In the genomic region with DNA sequence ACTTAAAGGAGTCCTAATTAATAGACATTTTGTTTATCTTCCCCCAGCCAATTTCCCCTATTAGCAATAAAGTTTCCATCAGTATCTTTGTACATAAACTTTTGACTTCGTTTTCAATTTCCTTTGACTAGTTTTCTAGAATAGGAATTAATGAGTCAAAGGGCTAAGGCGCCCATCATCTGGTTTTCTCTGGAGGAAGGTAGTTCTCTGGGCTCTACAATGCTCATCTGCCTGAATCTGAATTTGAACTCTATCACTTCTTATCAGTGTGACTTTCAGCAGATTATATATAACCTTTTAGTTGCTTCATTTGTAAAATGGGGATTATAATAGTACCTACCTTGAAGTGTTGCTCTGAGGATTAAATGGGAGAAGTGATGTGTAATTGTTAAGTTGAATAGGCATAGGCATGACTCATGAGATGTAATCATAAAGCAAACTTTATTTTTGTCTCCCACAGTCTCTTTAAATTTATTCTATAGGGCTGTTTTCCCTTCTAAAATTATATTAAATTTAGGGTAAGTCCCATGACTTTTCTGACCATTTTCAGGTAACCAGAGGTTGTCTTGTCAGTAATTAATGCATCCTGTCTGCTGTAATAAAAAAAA, we compare ENCODE assay signal across 29 cellular contexts. TPM values are rescaled to one million over a fixed set of nuclear protein-coding genes. Genes with fewer than 3 reads are reported as not detected.
"Had no signal": no experiment of that assay in that cellular context is flagged by ENCODE, and none has a peak within 500 bp of the region (broad histone marks: within the 10 kb centered on the region; RNA-seq: fewer than 3 reads in every experiment).

No MANE protein-coding gene starts in this region.

- H3K4me1 ChIP-seq: breast epithelium, right lobe of liver had no signal

- ATAC-seq: activated CD8-positive, alpha-beta memory T cell treated with anti-CD3 and anti-CD28 coated beads, Interleukin-2, amount 10 ng/mL, durations not matched to agents 7 days and 5 days; activated CD8-positive, alpha-beta T cell treated with anti-CD3 and anti-CD28 coated beads, Interleukin-2, amount 10 ng/mL, durations not matched to agents 7 days and 5 days; left cardiac atrium; left ventricle myocardium superior; right lobe of liver had no signal

- H3K4me3 ChIP-seq: breast epithelium, ovary, right lobe of liver, stomach, tibial artery had no signal

- H3K27ac ChIP-seq: breast epithelium, neutrophil, ovary, right lobe of liver, stomach, tibial artery, WERI-Rb-1 had no signal

- H3K4me1 Mint-ChIP-seq: activated CD8-positive, alpha-beta memory T cell treated with anti-CD3 and anti-CD28 coated beads, Interleukin-2, amount 10 ng/mL, durations not matched to agents 7 days and 5 days had no signal

- H3K9me3 ChIP-seq: breast epithelium, neutrophil, ovary, right lobe of liver, stomach, tibial artery had no signal

- H3K27ac Mint-ChIP-seq: activated CD8-positive, alpha-beta memory T cell treated with anti-CD3 and anti-CD28 coated beads, Interleukin-2, amount 10 ng/mL, durations not matched to agents 7 days and 5 days; activated CD8-positive, alpha-beta T cell treated with anti-CD3 and anti-CD28 coated beads, Interleukin-2, amount 10 ng/mL, durations not matched to agents 7 days and 5 days; nephron progenitor cell; progenitor cell of endocrine pancreas; T-helper 1 cell treated with Interleukin-12 subunit alpha and Interleukin-12 subunit beta and Interleukin-4 antibody, amounts not matched to agents 30 μg/mL and 1 μg/mL, for 36 hours had no signal

- DNase-seq: activated CD4-positive, alpha-beta T cell treated with anti-CD3 and anti-CD28 coated beads for 1 hour; activated CD8-positive, alpha-beta memory T cell treated with anti-CD3 and anti-CD28 coated beads, Interleukin-2, amount 10 ng/mL, durations not matched to agents 7 days and 5 days; activated CD8-positive, alpha-beta T cell treated with anti-CD3 and anti-CD28 coated beads, Interleukin-2, amount 10 ng/mL, durations not matched to agents 7 days and 5 days; activated effector memory CD4-positive, alpha-beta T cell treated with anti-CD3 and anti-CD28 coated beads, Interleukin-2, amount 50 U/mL, for 16 hours; activated naive CD4-positive, alpha-beta T cell treated with anti-CD3 and anti-CD28 coated beads, Interleukin-2, amount 50 U/mL, for 16 hours; dermis blood vessel endothelial cell; effector CD4-positive, alpha-beta T cell; erythroblast; hippocampal formation; left cardiac atrium; left ventricle myocardium superior; nephron progenitor cell; ovary; right lobe of liver; stimulated activated CD4-positive, alpha-beta T cell treated with anti-CD3 and anti-CD28 coated beads, Interleukin-2, amount 100 ng/mL, for 48 hours; stomach; SW 1271; T-helper 9 cell; WERI-Rb-1 had no signal

- H3K27me3 ChIP-seq: breast epithelium, ovary, right lobe of liver, tibial artery had no signal

- H3K36me3 Mint-ChIP-seq: activated CD8-positive, alpha-beta memory T cell treated with anti-CD3 and anti-CD28 coated beads, Interleukin-2, amount 10 ng/mL, durations not matched to agents 7 days and 5 days had no signal

- H3K36me3 ChIP-seq: breast epithelium, neutrophil, ovary, right lobe of liver, stomach, tibial artery, WERI-Rb-1 had no signal

- H3K4me3 Mint-ChIP-seq: activated CD8-positive, alpha-beta memory T cell treated with anti-CD3 and anti-CD28 coated beads, Interleukin-2, amount 10 ng/mL, durations not matched to agents 7 days and 5 days; activated CD8-positive, alpha-beta T cell treated with anti-CD3 and anti-CD28 coated beads, Interleukin-2, amount 10 ng/mL, durations not matched to agents 7 days and 5 days; central memory CD8-positive, alpha-beta T cell; nephron progenitor cell; T-helper 1 cell treated with Interleukin-12 subunit alpha and Interleukin-12 subunit beta and Interleukin-4 antibody, amounts not matched to agents 30 μg/mL and 1 μg/mL, for 36 hours had no signal

- H3K9me3 Mint-ChIP-seq: central memory CD8-positive, alpha-beta T cell; nephron progenitor cell; T-helper 1 cell treated with Interleukin-12 subunit alpha and Interleukin-12 subunit beta and Interleukin-4 antibody, amounts not matched to agents 30 μg/mL and 1 μg/mL, for 36 hours had no signal

- FAIRE-seq: colon, endometrium, keratinocyte, TTC549 had no signal

RNA-seq across cellular contexts. Expression of gene TUB, which starts 5.8 kb away (rescaled TPM):
- total RNA-seq: activated CD8-positive, alpha-beta T cell treated with anti-CD3 and anti-CD28 coated beads, Interleukin-2, amount 10 ng/mL, durations not matched to agents 7 days and 5 days had no signal
